ENCODE assay signal across 26 cellular contexts in the genomic region with DNA sequence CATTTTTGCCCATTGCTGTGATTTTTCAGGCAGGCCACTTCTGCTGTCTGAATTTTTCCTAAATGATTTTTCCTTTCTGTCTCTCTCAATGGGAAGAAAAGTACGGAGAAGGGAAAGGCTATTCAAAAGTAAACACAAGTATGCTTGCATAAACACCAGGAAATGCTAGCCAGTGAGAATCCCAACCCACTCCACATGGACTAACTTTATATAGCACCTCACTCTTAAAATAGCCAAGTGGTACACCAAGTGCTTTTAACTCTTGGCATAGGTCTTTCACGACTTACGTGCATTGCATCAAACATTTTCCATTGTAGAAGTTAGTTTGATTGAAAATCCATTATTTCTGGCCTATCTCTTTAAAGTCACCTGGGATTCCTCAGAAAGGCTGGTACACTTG.
"Had no signal": no experiment of that assay in that cellular context is flagged by ENCODE, and none has a peak within 500 bp of the region (broad histone marks: within the 10 kb centered on the region; RNA-seq: fewer than 3 reads in every experiment).

No MANE protein-coding gene starts in this region.

- H3K27ac ChIP-seq: stomach, suprapubic skin, testis, thoracic aorta, thyroid gland, tibial artery, tibial nerve, transverse colon, upper lobe of left lung, upper lobe of right lung, uterus, vagina had no signal

- H3K27me3 ChIP-seq: stomach, suprapubic skin, testis, thyroid gland, tibial artery, tibial nerve, transverse colon, upper lobe of left lung, upper lobe of right lung, uterus, vagina had no signal

- H3K9me3 ChIP-seq: stomach, suprapubic skin, testis, thoracic aorta, thyroid gland, tibial artery, tibial nerve, transverse colon, upper lobe of left lung, upper lobe of right lung, uterus, vagina had no signal

- H3K4me3 ChIP-seq: stomach, suprapubic skin, testis, thoracic aorta, thyroid gland, tibial artery, tibial nerve, transverse colon, upper lobe of left lung, upper lobe of right lung, uterus, vagina had no signal

- H3K4me1 ChIP-seq: stomach, suprapubic skin, testis, thyroid gland, tibial artery, tibial nerve, transverse colon, upper lobe of left lung, upper lobe of right lung, uterus, vagina had no signal

- ATAC-seq: stimulated activated effector memory CD8-positive, alpha-beta T cell treated with anti-CD3 and anti-CD28 coated beads, Interleukin-12 subunit alpha, Interleukin-12 subunit beta, amount 100 ng/mL, for 72 hours; stimulated activated memory B cell treated with anti-CD40 and anti-IgM and Interleukin-4, amounts not matched to agents 10 μg/mL and 1 μg/mL and 100 μg/mL, for 72 hours; stimulated activated naive B cell treated with anti-CD40 and anti-IgM and Interleukin-4, amounts not matched to agents 10 μg/mL and 1 μg/mL and 100 μg/mL, for 72 hours; stimulated activated naive CD8-positive, alpha-beta T cell treated with anti-CD3 and anti-CD28 coated beads, Interleukin-15, amount 100 ng/mL, for 72 hours; stimulated activated naive CD8-positive, alpha-beta T cell treated with anti-CD3 and anti-CD28 coated beads, Interleukin-15, Interleukin-2, amounts not matched to agents 100 U/mL and 50 U/mL, for 24 hours; upper lobe of right lung had no signal

- DNase-seq: stimulated activated CD4-positive, alpha-beta T cell treated with anti-CD3 and anti-CD28 coated beads, Interleukin-2, amount 100 ng/mL, for 48 hours; stimulated activated CD4-positive, alpha-beta T cell treated with anti-CD3 and anti-CD28 coated beads, Interleukin-4, amount 100 ng/mL, for 1 hour; stimulated activated CD4-positive, alpha-beta T cell treated with anti-CD3 and anti-CD28 coated beads, Interleukin-4, amount 100 ng/mL, for 24 hours; stimulated activated CD4-positive, alpha-beta T cell treated with anti-CD3 and anti-CD28 coated beads, Interleukin-4, amount 100 ng/mL, for 4 hours; stimulated activated CD8-positive, alpha-beta memory T cell treated with anti-CD3 and anti-CD28 coated beads, Interleukin-4, amount 100 ng/mL, for 48 hours; stimulated activated naive B cell treated with anti-CD40 and anti-IgM and Interleukin-4, amounts not matched to agents 10 μg/mL and 1 μg/mL and 100 μg/mL, for 72 hours; stimulated activated naive CD4-positive, alpha-beta T cell; stimulated activated naive CD4-positive, alpha-beta T cell treated with Interleukin-2 at 50 U/mL for 16 hours; stimulated activated naive CD8-positive, alpha-beta T cell treated with anti-CD3 and anti-CD28 coated beads, Interleukin-15, amount 100 ng/mL, for 72 hours; stimulated activated naive CD8-positive, alpha-beta T cell treated with anti-CD3 and anti-CD28 coated beads, Interleukin-15, Interleukin-2, amounts not matched to agents 100 U/mL and 50 U/mL, for 24 hours; stomach; substantia nigra; testis; thyroid gland; tibial artery; transverse colon; trophoblast cell; upper lobe of left lung; upper lobe of right lung; uterus had no signal

- H3K36me3 ChIP-seq: stomach, suprapubic skin, thoracic aorta, thyroid gland, tibial artery, tibial nerve, transverse colon, upper lobe of left lung, upper lobe of right lung, uterus, vagina had no signal
